ENCODE assay signal across 1 cellular context in the genomic region with DNA sequence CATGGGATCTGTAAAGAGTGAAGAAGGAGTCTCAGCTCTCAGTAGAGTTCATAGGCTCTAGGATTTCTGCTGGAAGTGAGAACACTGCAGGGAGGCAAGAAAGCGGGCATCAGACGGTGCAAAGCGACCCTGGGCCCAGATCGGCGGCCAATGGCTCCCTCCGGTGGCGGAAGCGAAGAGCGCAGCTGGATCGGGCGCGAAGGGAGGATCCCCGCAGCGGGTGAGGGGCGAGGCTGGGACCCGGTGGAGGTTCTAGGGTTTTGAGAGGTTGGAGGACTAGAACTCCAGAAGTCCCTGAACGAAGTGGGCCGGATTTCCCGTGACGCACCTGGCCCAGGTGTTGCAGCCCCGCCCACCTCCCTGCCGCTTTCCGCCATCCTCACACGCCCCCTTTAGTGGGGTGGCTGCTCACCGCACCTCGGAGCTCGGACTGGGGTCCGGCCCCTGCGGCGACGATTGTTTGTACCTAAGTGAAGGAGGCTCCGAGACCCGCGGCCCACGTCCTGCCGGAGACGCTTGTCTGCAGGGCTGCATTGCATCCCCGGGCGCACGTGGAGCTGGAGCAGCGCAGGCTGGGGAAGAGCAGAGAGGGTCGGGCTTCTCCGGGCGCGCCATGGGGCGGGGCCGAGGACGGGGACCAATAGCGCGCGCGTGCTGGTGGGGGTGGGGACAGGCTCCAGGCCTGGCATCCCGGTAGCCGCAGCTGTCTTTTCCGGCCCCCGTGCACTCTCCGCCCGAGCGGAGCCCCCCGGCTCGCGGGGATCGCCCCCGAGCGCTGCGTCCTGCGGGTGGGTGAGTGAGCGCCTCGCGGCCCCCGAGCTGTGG.
TF ChIP-seq lines count a peak whose summit lies in the region.

A gene with protein sequence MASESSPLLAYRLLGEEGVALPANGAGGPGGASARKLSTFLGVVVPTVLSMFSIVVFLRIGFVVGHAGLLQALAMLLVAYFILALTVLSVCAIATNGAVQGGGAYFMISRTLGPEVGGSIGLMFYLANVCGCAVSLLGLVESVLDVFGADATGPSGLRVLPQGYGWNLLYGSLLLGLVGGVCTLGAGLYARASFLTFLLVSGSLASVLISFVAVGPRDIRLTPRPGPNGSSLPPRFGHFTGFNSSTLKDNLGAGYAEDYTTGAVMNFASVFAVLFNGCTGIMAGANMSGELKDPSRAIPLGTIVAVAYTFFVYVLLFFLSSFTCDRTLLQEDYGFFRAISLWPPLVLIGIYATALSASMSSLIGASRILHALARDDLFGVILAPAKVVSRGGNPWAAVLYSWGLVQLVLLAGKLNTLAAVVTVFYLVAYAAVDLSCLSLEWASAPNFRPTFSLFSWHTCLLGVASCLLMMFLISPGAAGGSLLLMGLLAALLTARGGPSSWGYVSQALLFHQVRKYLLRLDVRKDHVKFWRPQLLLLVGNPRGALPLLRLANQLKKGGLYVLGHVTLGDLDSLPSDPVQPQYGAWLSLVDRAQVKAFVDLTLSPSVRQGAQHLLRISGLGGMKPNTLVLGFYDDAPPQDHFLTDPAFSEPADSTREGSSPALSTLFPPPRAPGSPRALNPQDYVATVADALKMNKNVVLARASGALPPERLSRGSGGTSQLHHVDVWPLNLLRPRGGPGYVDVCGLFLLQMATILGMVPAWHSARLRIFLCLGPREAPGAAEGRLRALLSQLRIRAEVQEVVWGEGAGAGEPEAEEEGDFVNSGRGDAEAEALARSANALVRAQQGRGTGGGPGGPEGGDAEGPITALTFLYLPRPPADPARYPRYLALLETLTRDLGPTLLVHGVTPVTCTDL (plus strand): TSS at position 666 of the 825 bp plus-strand sequence. CDS start 1,485 bp downstream, outside the sequence.

TF ChIP-seq in HepG2, 621 proteins besides CTCF, POLR2A, EP300 and RAD21 (continued from another document and continues in another):
- TF ChIP-seq, protein P1, sequence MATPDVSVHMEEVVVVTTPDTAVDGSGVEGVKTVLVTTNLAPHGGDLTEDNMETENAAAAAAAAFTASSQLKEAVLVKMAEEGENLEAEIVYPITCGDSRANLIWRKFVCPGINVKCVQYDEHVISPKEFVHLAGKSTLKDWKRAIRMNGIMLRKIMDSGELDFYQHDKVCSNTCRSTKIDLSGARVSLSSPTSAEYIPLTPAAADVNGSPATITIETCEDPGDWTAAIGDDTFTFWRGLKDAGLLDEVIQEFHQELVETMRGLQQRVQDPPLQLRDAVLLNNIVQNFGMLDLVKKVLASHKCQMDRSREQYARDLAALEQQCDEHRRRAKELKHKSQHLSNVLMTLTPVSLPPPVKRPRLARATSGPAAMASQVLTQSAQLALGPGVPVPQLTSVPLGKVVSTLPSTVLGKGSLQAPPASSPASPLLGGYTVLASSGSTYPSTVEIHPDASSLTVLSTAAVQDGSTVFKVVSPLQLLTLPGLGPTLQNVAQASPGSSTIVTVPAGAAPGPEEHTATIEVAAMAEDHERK (CRISPR knock-in tag; IDR thresholded peaks at IDR 0.05; ENCODE audit: low read depth) = no peak
- TF ChIP-seq, protein P2, sequence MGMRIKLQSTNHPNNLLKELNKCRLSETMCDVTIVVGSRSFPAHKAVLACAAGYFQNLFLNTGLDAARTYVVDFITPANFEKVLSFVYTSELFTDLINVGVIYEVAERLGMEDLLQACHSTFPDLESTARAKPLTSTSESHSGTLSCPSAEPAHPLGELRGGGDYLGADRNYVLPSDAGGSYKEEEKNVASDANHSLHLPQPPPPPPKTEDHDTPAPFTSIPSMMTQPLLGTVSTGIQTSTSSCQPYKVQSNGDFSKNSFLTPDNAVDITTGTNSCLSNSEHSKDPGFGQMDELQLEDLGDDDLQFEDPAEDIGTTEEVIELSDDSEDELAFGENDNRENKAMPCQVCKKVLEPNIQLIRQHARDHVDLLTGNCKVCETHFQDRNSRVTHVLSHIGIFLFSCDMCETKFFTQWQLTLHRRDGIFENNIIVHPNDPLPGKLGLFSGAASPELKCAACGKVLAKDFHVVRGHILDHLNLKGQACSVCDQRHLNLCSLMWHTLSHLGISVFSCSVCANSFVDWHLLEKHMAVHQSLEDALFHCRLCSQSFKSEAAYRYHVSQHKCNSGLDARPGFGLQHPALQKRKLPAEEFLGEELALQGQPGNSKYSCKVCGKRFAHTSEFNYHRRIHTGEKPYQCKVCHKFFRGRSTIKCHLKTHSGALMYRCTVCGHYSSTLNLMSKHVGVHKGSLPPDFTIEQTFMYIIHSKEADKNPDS (CRISPR knock-in tag; IDR thresholded peaks at IDR 0.05) = no peak
- TF ChIP-seq ZBTB44 (CRISPR knock-in tag; IDR thresholded peaks at IDR 0.05) = no peak
- TF ChIP-seq ZNF274 (CRISPR knock-in tag; IDR thresholded peaks at IDR 0.05) = no peak
- no peak for TF ChIP-seq TEAD3 (CRISPR knock-in tag; optimal IDR thresholded peaks at IDR 0.05; ENCODE audit: borderline replicate concordance)
- 0 out of 2 replicates have a peak, but pooled peaks have one; percentile 42 for TF ChIP-seq ZNF570 (CRISPR knock-in tag; IDR thresholded peaks at IDR 0.05; ENCODE audit: borderline replicate concordance)
- no peak for TF ChIP-seq ZNF800 (CRISPR knock-in tag; IDR thresholded peaks at IDR 0.05)
- no peak for TF ChIP-seq ZNF431 (CRISPR knock-in tag; IDR thresholded peaks at IDR 0.05; ENCODE audit: borderline replicate concordance, low read depth)
- TF ChIP-seq ZMAT5 (CRISPR knock-in tag; IDR thresholded peaks at IDR 0.05; ENCODE audit: borderline replicate concordance, low read depth) = no peak
- TF ChIP-seq ZNF768 (CRISPR knock-in tag; IDR thresholded peaks at IDR 0.05) = no peak
- TF ChIP-seq ZNF770 (CRISPR knock-in tag; IDR thresholded peaks at IDR 0.05) = peak; percentile 77
- TF ChIP-seq REXO4 (CRISPR knock-in tag; IDR thresholded peaks at IDR 0.05; ENCODE audit: borderline replicate concordance) = no peak
- no peak for TF ChIP-seq JUNB (CRISPR knock-in tag; IDR thresholded peaks at IDR 0.05; ENCODE audit: borderline replicate concordance)
- TF ChIP-seq SKIL (CRISPR knock-in tag; IDR thresholded peaks at IDR 0.05; ENCODE audit: borderline replicate concordance) = no peak
- TF ChIP-seq ZNF382 (CRISPR knock-in tag; IDR thresholded peaks at IDR 0.05; ENCODE audit: borderline replicate concordance) = no peak
- no peak; the same call in 1 of the 2 replicates for TF ChIP-seq TP53 (CRISPR knock-in tag; conservative IDR thresholded peaks at IDR 0.05)
- no peak for TF ChIP-seq MAFG (CRISPR knock-in tag; IDR thresholded peaks at IDR 0.05)
- TF ChIP-seq ZKSCAN5 (CRISPR knock-in tag; IDR thresholded peaks at IDR 0.05) = peak; percentile 95
- no peak for TF ChIP-seq DNMT1 (CRISPR knock-in tag; IDR thresholded peaks at IDR 0.05)
- TF ChIP-seq, protein P3, sequence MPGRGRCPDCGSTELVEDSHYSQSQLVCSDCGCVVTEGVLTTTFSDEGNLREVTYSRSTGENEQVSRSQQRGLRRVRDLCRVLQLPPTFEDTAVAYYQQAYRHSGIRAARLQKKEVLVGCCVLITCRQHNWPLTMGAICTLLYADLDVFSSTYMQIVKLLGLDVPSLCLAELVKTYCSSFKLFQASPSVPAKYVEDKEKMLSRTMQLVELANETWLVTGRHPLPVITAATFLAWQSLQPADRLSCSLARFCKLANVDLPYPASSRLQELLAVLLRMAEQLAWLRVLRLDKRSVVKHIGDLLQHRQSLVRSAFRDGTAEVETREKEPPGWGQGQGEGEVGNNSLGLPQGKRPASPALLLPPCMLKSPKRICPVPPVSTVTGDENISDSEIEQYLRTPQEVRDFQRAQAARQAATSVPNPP (CRISPR knock-in tag; IDR thresholded peaks at IDR 0.05) = no peak
- peak; percentile 58; the same call in 1 of the 2 replicates for TF ChIP-seq ZNF747 (CRISPR knock-in tag; IDR thresholded peaks at IDR 0.05; ENCODE audit: borderline replicate concordance)
- TF ChIP-seq IRF1 (CRISPR knock-in tag; IDR thresholded peaks at IDR 0.05; ENCODE audit: low read depth) = no peak
- TF ChIP-seq SPEN (CRISPR knock-in tag; IDR thresholded peaks at IDR 0.05; ENCODE audit: low read depth) = no peak
- no peak for TF ChIP-seq PRDM15 (CRISPR knock-in tag; IDR thresholded peaks at IDR 0.05)
- TF ChIP-seq ZNF350 (CRISPR knock-in tag; IDR thresholded peaks at IDR 0.05; ENCODE audit: borderline replicate concordance, low read depth) = no peak
- 0 out of 2 replicates have a peak, but pooled peaks have one; percentile 44 for TF ChIP-seq KLF9 (CRISPR knock-in tag; IDR thresholded peaks at IDR 0.05; ENCODE audit: low read depth)
- TF ChIP-seq KLF15 (CRISPR knock-in tag; IDR thresholded peaks at IDR 0.05; ENCODE audit: borderline replicate concordance) = 0 out of 2 replicates have a peak, but pooled peaks have one; percentile 47
- TF ChIP-seq GTF3A (CRISPR knock-in tag; conservative IDR thresholded peaks at IDR 0.05) = no peak
